In genomic region chr22:47163876-47164513, GRCh38 we compare ENCODE assay signal across 26 cellular contexts.
DNase-seq lines count a peak whose midpoint lies in the region; ATAC-seq, FAIRE-seq and TF ChIP-seq lines count a peak whose summit lies in the region.
"Had no signal": no experiment of that assay in that cellular context is flagged by ENCODE, and none has a peak within 500 bp of the region (broad histone marks: within the 10 kb centered on the region; RNA-seq: fewer than 3 reads in every experiment).

No MANE protein-coding gene starts in this region.

- FAIRE-seq in HTR-8/SVneo (lab: Jason Lieb, UNC) = no peak
- FAIRE-seq: H1 had no signal

- H3K36me3 ChIP-seq in right lobe of liver (no peaks in the 10 kb centered on the region), tibial artery (peaks cover 3 to 17% (median 9%) of the 10 kb centered on the region in 3 donors)

- no peaks in the 10 kb centered on the region for H3K4me1 Mint-ChIP-seq in activated naive CD4-positive, alpha-beta T cell treated with anti-CD3 and anti-CD28 coated beads for 36 hours (ENCODE audit: low read depth)

- CTCF ChIA-PET in activated naive CD4-positive, alpha-beta T cell treated with anti-CD3 and anti-CD28 coated beads for 36 hours (lab: Charles Lee) = no interaction called here

- H3K4me3 ChIP-seq in dorsolateral prefrontal cortex (no peak overlapping the region), right lobe of liver (no peak overlapping the region), tibial artery (no peak overlapping the region)
- H3K4me3 ChIP-seq: SJSA1, smooth muscle cell had no signal

- no peaks in the 10 kb centered on the region for H3K27me3 Mint-ChIP-seq in activated naive CD4-positive, alpha-beta T cell treated with anti-CD3 and anti-CD28 coated beads for 36 hours (ENCODE audit: low read depth)
- H3K27me3 Mint-ChIP-seq: activated B cell treated with CpG ODN at 0.5 μM for 24 hours, naive B cell, progenitor cell of endocrine pancreas had no signal

- peak; percentile 9 for DNase-seq in activated naive CD4-positive, alpha-beta T cell treated with anti-CD3 and anti-CD28 coated beads, Interleukin-2, amount 50 U/mL, for 16 hours
- DNase-seq in activated naive CD4-positive, alpha-beta T cell treated with anti-CD3 and anti-CD28 coated beads for 36 hours = no peak
- DNase-seq in dorsolateral prefrontal cortex (peak in 6 of 10 donors; percentile 9 to 39 (median 28)), right lobe of liver (peak; percentile 19 to 56 (median 42)), tibial artery (peak; percentile 15 to 53), NCI-H446 (lab: John Stamatoyannopoulos, UW) (no peak), NOMO-1 (lab: John Stamatoyannopoulos, UW; ENCODE audit: unreplicated experiment in 2 of 2) (no peak), HTR-8/SVneo (ENCODE audit: insufficient read length, low spot score) (no peak)
- DNase-seq: activated B cell treated with CpG ODN at 0.5 μM for 24 hours; activated CD8-positive, alpha-beta memory T cell treated with anti-CD3 and anti-CD28 coated beads for 24 hours; amniotic stem cell; C1 segment of cervical spinal cord; central memory CD4-positive, alpha-beta T cell; effector memory CD4-positive, alpha-beta T cell; GF-D8; mammary epithelial cell; naive B cell; NCI-H2171; OCI-M1; substantia nigra; T-helper 2 cell had no signal

- TF ChIP-seq CTCF in dorsolateral prefrontal cortex (IDR thresholded peaks at IDR 0.05 in 54 of 56, conservative IDR thresholded peaks at IDR 0.05 in 2 of 56; ENCODE audit: low read depth in 1 of 56, partially characterized antibody in 56 of 56) (no peak), right lobe of liver (IDR thresholded peaks at IDR 0.05) (no peak), tibial artery (IDR thresholded peaks at IDR 0.05) (no peak)

- H3K9me3 Mint-ChIP-seq in activated naive CD4-positive, alpha-beta T cell treated with anti-CD3 and anti-CD28 coated beads for 36 hours = no peaks in the 10 kb centered on the region
- H3K9me3 Mint-ChIP-seq: activated B cell treated with CpG ODN at 0.5 μM for 24 hours; activated T-helper 1 cell treated with anti-CD3 and anti-CD28 coated beads, Interleukin-12 subunit alpha, Interleukin-12 subunit beta, Interleukin-2, Interleukin-4 antibody, amounts not matched to agents 30 ng/mL and 10 ng/mL and 1 ng/mL, durations not matched to agents 14 hours and 24 hours and 36 hours; naive B cell had no signal

- TF ChIP-seq POLR2A in right lobe of liver (IDR thresholded peaks at IDR 0.05) = no peak

- H3K9me3 ChIP-seq in right lobe of liver = no peaks in the 10 kb centered on the region
- no peaks in the 10 kb centered on the region for H3K9me3 ChIP-seq in tibial artery
- H3K9me3 ChIP-seq: SJSA1 had no signal

- peaks cover 12% of the 10 kb centered on the region for H3K36me3 Mint-ChIP-seq in activated naive CD4-positive, alpha-beta T cell treated with anti-CD3 and anti-CD28 coated beads for 36 hours (ENCODE audit: low read depth)

- no peak overlapping the region for H3K27ac Mint-ChIP-seq in activated naive CD4-positive, alpha-beta T cell treated with anti-CD3 and anti-CD28 coated beads for 36 hours
- H3K27ac Mint-ChIP-seq: activated B cell treated with CpG ODN at 0.5 μM for 24 hours; activated T-helper 1 cell treated with anti-CD3 and anti-CD28 coated beads, Interleukin-12 subunit alpha, Interleukin-12 subunit beta, Interleukin-2, Interleukin-4 antibody, amounts not matched to agents 30 ng/mL and 10 ng/mL and 1 ng/mL, durations not matched to agents 14 hours and 24 hours and 36 hours had no signal

- intact Hi-C loops in activated naive CD4-positive, alpha-beta T cell treated with anti-CD3 and anti-CD28 coated beads for 36 hours (cut with micrococcal nuclease) = no loop called here
- intact Hi-C loops in dorsolateral prefrontal cortex (cut with DNase I) = no loop called here
- intact Hi-C loops in right lobe of liver (cut with DNase I) = no loop called here
- intact Hi-C loops in tibial artery (cut with DNase I; ENCODE audit: low total_unique reads) = no loop called here

- no peaks in the 10 kb centered on the region for H3K4me1 ChIP-seq in right lobe of liver
- no peaks in the 10 kb centered on the region for H3K4me1 ChIP-seq in tibial artery

- peak; percentile 6 to 37 (median 30) for ATAC-seq in right lobe of liver

- no peaks in the 10 kb centered on the region for H3K27me3 ChIP-seq in dorsolateral prefrontal cortex
- no peaks in the 10 kb centered on the region for H3K27me3 ChIP-seq in right lobe of liver
- H3K27me3 ChIP-seq in tibial artery = no peaks in the 10 kb centered on the region
- H3K27me3 ChIP-seq: SJSA1 had no signal

- 64% methylated on average over 3 of the region's 21 CpGs for WGBS in right lobe of liver (ENCODE audit: insufficient coverage, low coverage, low lambda C conversion rate, missing lambda C conversion rate)

- no peak overlapping the region for H3K4me3 Mint-ChIP-seq in activated naive CD4-positive, alpha-beta T cell treated with anti-CD3 and anti-CD28 coated beads for 36 hours
- H3K4me3 Mint-ChIP-seq: activated B cell treated with CpG ODN at 0.5 μM for 24 hours; activated T-helper 1 cell treated with anti-CD3 and anti-CD28 coated beads, Interleukin-12 subunit alpha, Interleukin-12 subunit beta, Interleukin-2, Interleukin-4 antibody, amounts not matched to agents 30 ng/mL and 10 ng/mL and 1 ng/mL, durations not matched to agents 14 hours and 24 hours and 36 hours; naive B cell had no signal

- H3K27ac ChIP-seq in dorsolateral prefrontal cortex = no peak overlapping the region
- H3K27ac ChIP-seq in right lobe of liver = no peak overlapping the region
- H3K27ac ChIP-seq in tibial artery = no peak overlapping the region
- H3K27ac ChIP-seq: SJSA1 had no signal

Comparison
In these comparisons a context has a peak if more than half of its experiments do, and no peak if none do; other contexts are left out.
1. DNase-seq: peak in activated naive CD4-positive, alpha-beta T cell treated with anti-CD3 and anti-CD28 coated beads, Interleukin-2, amount 50 U/mL, for 16 hours (single experiment), dorsolateral prefrontal cortex (6 of 10), right lobe of liver (3 of 3) and tibial artery (2 of 2); none in activated naive CD4-positive, alpha-beta T cell treated with anti-CD3 and anti-CD28 coated beads for 36 hours (single experiment), NCI-H446 (0 of 2), NOMO-1 (0 of 2) and HTR-8/SVneo (single experiment).